Comparison of ENCODE assay signal across 30 cellular contexts in the genomic region with DNA sequence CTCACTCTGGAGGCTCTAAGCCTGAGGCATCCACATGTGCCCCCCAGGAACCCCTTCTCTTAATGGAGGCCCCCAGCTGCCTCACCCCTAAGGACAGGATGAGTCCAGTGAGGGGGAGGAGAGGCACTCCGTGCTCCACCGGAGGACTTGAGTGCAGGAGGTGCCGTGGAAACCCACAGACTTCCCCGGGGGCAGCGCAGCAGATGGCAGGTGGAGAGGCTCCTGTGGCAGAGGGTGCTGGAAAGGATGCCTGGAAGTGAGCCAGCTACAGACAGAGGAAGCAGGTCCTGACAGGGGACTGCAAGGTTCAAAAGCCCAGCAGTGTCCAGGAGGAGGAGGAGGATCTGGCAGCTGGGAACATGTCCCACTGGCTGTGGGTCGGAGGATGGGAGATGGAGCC.
DNase-seq lines count a peak whose midpoint lies in the region; ATAC-seq and TF ChIP-seq lines count a peak whose summit lies in the region.
"Had no signal": no experiment of that assay in that cellular context is flagged by ENCODE, and none has a peak within 500 bp of the region (broad histone marks: within the 10 kb centered on the region; RNA-seq: fewer than 3 reads in every experiment).

No MANE protein-coding gene starts in this region.

- no peaks in the 10 kb centered on the region for H3K36me3 Mint-ChIP-seq in MCF 10A (ENCODE audit: insufficient read depth, unreplicated experiment)

- H3K27ac Mint-ChIP-seq in MCF 10A (ENCODE audit: low read depth, unreplicated experiment) = no peak overlapping the region

- H3K4ac ChIP-seq in neuronal stem cell (ENCODE audit: low read length) = no peak overlapping the region

- H3K79me1 ChIP-seq in neuronal stem cell (ENCODE audit: low read depth, low read length) = no peaks in the 10 kb centered on the region

- H3K4me3 ChIP-seq in neuronal stem cell (ENCODE audit: low read length in 2 of 2) (no peak overlapping the region), psoas muscle (no peak overlapping the region)
- H3K4me3 ChIP-seq: GM12878, HAP-1, lower lobe of right lung, prostate gland, stomach had no signal

- no peak overlapping the region for H3K27ac ChIP-seq in neuronal stem cell (replicated peaks; ENCODE audit: low read length)
- H3K27ac ChIP-seq in psoas muscle = no peak overlapping the region
- H3K27ac ChIP-seq: C4-2B, lower lobe of right lung, prostate gland, stomach had no signal

- H2AK5ac ChIP-seq in neuronal stem cell (ENCODE audit: low read depth, low read length) = peak overlapping the region; percentile 8

- no peak overlapping the region for H2BK12ac ChIP-seq in neuronal stem cell (ENCODE audit: low read length)

- H3K36me3 ChIP-seq in neuronal stem cell (replicated peaks in 1 of 2; ENCODE audit: control insufficient read depth in 2 of 2, insufficient read depth in 2 of 2, low read length in 2 of 2) (no peaks in the 10 kb centered on the region), psoas muscle (ENCODE audit: insufficient read depth in 1 of 2, low read depth in 1 of 2) (no peaks in the 10 kb centered on the region)
- H3K36me3 ChIP-seq: HAP-1, lower lobe of right lung, prostate gland, stomach had no signal

- no peak overlapping the region for H3K4me2 ChIP-seq in neuronal stem cell (ENCODE audit: insufficient read depth, low read length, poor library complexity, severe bottlenecking)
- H3K4me2 ChIP-seq: SK-N-SH had no signal

- POLR2A ChIA-PET in MCF 10A (lab: Yijun Ruan, JAX) = no interaction called here

- DNase-seq in DMS79 (lab: John Stamatoyannopoulos, UW) = peak; percentile 56
- peak; percentile 57 for DNase-seq in NCI-H1694 (lab: John Stamatoyannopoulos, UW)
- peak; percentile 65 to 83 for DNase-seq in NCI-H524 (lab: John Stamatoyannopoulos, UW)
- no peak for DNase-seq in neuronal stem cell (ENCODE audit: low spot score)
- DNase-seq in MCF 10A (ENCODE audit: unreplicated experiment) = no peak
- DNase-seq in psoas muscle = no peak
- DNase-seq in left colon = no peak
- DNase-seq: activated CD4-positive, alpha-beta T cell treated with anti-CD3 and anti-CD28 coated beads, Interleukin-2, amount 50 U/mL, for 4 hours; activated naive CD4-positive, alpha-beta T cell; activated T-cell treated with anti-CD3 and anti-CD28 coated beads, Interleukin-2, amount 50 U/mL, for 48 hours; Calu3; cortex of kidney; effector memory CD4-positive, alpha-beta T cell; hippocampal formation; KG1; lower lobe of right lung; midbrain; MM.1S; naive B cell; NCI-H146; NCI-H2227 treated with DMSO at 0.1 percent for 48 hours; OCI-M1; SK-N-SH; stomach; T-helper 2 cell had no signal

- CTCF ChIA-PET in MCF 10A (lab: Yijun Ruan, JAX) = no interaction called here

- no peak overlapping the region for H2BK120ac ChIP-seq in neuronal stem cell (ENCODE audit: low read depth, low read length)

- intact Hi-C loops in MCF 10A (cut with micrococcal nuclease) = no loop called here
- intact Hi-C loops in psoas muscle (cut with DNase I) = no loop called here
- intact Hi-C loops in left colon (cut with DNase I, micrococcal nuclease) = no loop called here

- no peak overlapping the region for H2AFZ ChIP-seq in neuronal stem cell (ENCODE audit: low read length)

- BruUV-seq in MCF 10A (replicated peaks; lab: Mats Ljungman, UMichigan) = no TSS peak

- no peaks in the 10 kb centered on the region for H3K27me3 Mint-ChIP-seq in MCF 10A (ENCODE audit: insufficient read depth, unreplicated experiment)

- no peaks in the 10 kb centered on the region for H3K4me1 Mint-ChIP-seq in MCF 10A (ENCODE audit: insufficient read depth, unreplicated experiment)

- no peak overlapping the region for H3K23ac ChIP-seq in neuronal stem cell (ENCODE audit: low read depth, low read length, poor library complexity)

- no peak overlapping the region for H2BK5ac ChIP-seq in neuronal stem cell (ENCODE audit: low read length)

- no peak overlapping the region for H4K8ac ChIP-seq in neuronal stem cell (ENCODE audit: low read depth, low read length)

- no peaks in the 10 kb centered on the region for H3K9me3 ChIP-seq in neuronal stem cell (replicated peaks in 1 of 2; ENCODE audit: control insufficient read depth in 2 of 2, insufficient read depth in 1 of 2, low read depth in 1 of 2, low read length in 2 of 2)
- H3K9me3 ChIP-seq in psoas muscle = no peaks in the 10 kb centered on the region
- H3K9me3 ChIP-seq: HAP-1, lower lobe of right lung, prostate gland, SK-N-SH, stomach had no signal

- H3K18ac ChIP-seq in neuronal stem cell (ENCODE audit: low read length) = no peak overlapping the region

- H3K9ac ChIP-seq in neuronal stem cell (ENCODE audit: low read depth, low read length, poor library complexity) = no peak overlapping the region
- H3K9ac ChIP-seq: SK-N-SH had no signal

- H3K4me1 ChIP-seq in neuronal stem cell (ENCODE audit: control insufficient read depth in 2 of 2, insufficient read depth in 1 of 2, low read depth in 1 of 2, low read length in 2 of 2) (peaks cover 0 to 2% of the 10 kb centered on the region in 2 donors), psoas muscle (no peaks in the 10 kb centered on the region)
- H3K4me1 ChIP-seq: HAP-1, lower lobe of right lung, prostate gland, stomach had no signal

- TF ChIP-seq CTCF in MCF 10A (IDR thresholded peaks at IDR 0.05; ENCODE audit: unreplicated experiment) (no peak), psoas muscle (IDR thresholded peaks at IDR 0.05) (no peak)

- peaks cover 0 to 6% (median 1%) of the 10 kb centered on the region in 3 experiments for H3K27me3 ChIP-seq in neuronal stem cell (ENCODE audit: control insufficient read depth in 3 of 3, insufficient read depth in 3 of 3, low read depth in 1 of 3, low read length in 3 of 3)
- peaks cover 0 to 13% (median 0%) of the 10 kb centered on the region in 3 donors for H3K27me3 ChIP-seq in psoas muscle (ENCODE audit: insufficient read depth in 3 of 3, low read length in 2 of 3)

- no peak overlapping the region for H3K4me3 Mint-ChIP-seq in MCF 10A (ENCODE audit: unreplicated experiment)

- peak overlapping the region; percentile 12 for H2BK15ac ChIP-seq in neuronal stem cell (ENCODE audit: low read length)

- no peak for ATAC-seq in psoas muscle
- no peak for ATAC-seq in left colon
- ATAC-seq: GM12878, lower lobe of right lung, sciatic nerve had no signal

- H4K91ac ChIP-seq in neuronal stem cell (ENCODE audit: low read depth, low read length, poor library complexity) = no peak overlapping the region

- no CpG with 5 or more reads among the region's 6 CpGs for WGBS in neuronal stem cell (ENCODE audit: extremely low coverage in 2 of 2, insufficient read length in 2 of 2, insufficient replicate concordance in 1 of 2), 2 donors
- WGBS in psoas muscle, 3 donors = 55 to 63% (median 61%) methylated on average over 6 of the region's 6 CpGs

- peaks cover 22% of the 10 kb centered on the region for H3K9me3 Mint-ChIP-seq in MCF 10A (ENCODE audit: unreplicated experiment)

- H3K14ac ChIP-seq in neuronal stem cell (ENCODE audit: low read length) = no peak overlapping the region

Comparison
In these comparisons a context has a peak if more than half of its experiments do, and no peak if none do; other contexts are left out.
1. DNase-seq: peak in DMS79 (single experiment), NCI-H1694 (single experiment) and NCI-H524 (2 of 2); none in neuronal stem cell (single experiment), MCF 10A (single experiment), psoas muscle (0 of 2) and left colon (0 of 2).